In the genomic region with DNA sequence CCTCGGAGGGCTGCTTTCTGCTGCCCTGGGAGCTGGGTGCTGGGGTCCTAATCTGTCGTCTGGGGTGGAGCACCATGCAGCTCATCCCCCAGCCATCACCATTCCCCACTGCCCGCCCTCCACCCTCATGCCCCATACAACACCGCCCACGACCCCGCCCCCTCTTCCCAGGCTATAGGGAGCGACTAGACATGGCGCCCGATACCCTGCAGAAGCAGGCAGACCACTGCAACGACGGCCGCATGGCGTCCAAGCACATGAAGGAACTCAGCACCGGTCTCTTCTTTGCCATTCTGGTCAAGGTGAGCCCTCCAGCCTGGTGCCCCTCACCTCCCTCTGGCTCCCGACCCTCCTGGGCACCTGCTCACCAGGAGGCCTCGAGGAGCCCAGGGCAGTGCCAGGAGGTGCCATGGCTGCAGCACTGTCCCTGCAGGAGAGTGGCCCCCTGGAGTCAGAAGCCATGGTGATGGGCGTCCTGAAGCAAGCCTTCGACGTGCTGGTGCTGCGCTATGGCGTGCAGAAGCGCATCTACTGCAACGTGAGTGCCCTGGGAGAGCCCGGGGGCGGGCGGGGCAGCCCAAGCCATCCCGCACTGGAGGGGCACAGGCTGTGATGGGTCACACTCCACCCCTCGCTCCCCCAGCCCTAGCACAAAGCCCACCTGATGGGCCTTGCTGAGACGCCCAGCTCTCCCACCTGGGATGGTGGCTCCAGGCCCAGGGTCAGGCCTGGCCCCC, we compare ENCODE assay signal across 15 cellular contexts. TPM values are rescaled to one million over a fixed set of nuclear protein-coding genes. Genes with fewer than 3 reads are reported as not detected.
"Had no signal": no experiment of that assay in that cellular context is flagged by ENCODE, and none has a peak within 500 bp of the region (broad histone marks: within the 10 kb centered on the region; RNA-seq: fewer than 3 reads in every experiment).

No MANE protein-coding gene starts in this region.

RNA-seq across cellular contexts. Expression of a gene that starts 10.6 kb away (rescaled TPM):
- total RNA-seq: activated CD4-positive, alpha-beta memory T cell treated with anti-CD3 and anti-CD28 coated beads, Interleukin-2, amount 10 ng/mL, durations not matched to agents 7 days and 5 days; activated CD4-positive, alpha-beta T cell treated with anti-CD3 and anti-CD28 coated beads for 36 hours; activated CD4-positive, alpha-beta T cell treated with anti-CD3 and anti-CD28 coated beads, Interleukin-2, amount 10 ng/mL, durations not matched to agents 7 days and 5 days; activated CD8-positive, alpha-beta memory T cell treated with anti-CD3 and anti-CD28 coated beads, Interleukin-2, amount 10 ng/mL, durations not matched to agents 7 days and 5 days; activated CD8-positive, alpha-beta T cell treated with anti-CD3 and anti-CD28 coated beads, Interleukin-2, amount 10 ng/mL, durations not matched to agents 7 days and 5 days; activated naive CD8-positive, alpha-beta T cell treated with anti-CD3 and anti-CD28 coated beads, Interleukin-2, amount 10 ng/mL, durations not matched to agents 7 days and 5 days; activated T-helper 2 cell treated with anti-CD3 and anti-CD28 coated beads, Interferon-gamma antibody, Interleukin-2, Interleukin-4, amounts not matched to agents 10 μg/mL and 5 μg/mL and 100 μg/mL, durations not matched to agents 14 hours and 24 hours and 36 hours; ascending aorta; cardiac septum; T-cell; T-helper 1 cell treated with Interleukin-12 subunit alpha and Interleukin-12 subunit beta and Interleukin-4 antibody, amounts not matched to agents 30 ng/mL and 1 ng/mL, for 36 hours; T-helper 17 cell; T-helper 2 cell treated with Interferon-gamma antibody and Interleukin-4, amounts not matched to agents 100 ng/mL and 5 ng/mL, for 36 hours; WTC11 had no signal

RNA-seq across cellular contexts. Expression of a gene that starts 38.7 kb away (rescaled TPM):
- total RNA-seq: activated CD4-positive, alpha-beta memory T cell treated with anti-CD3 and anti-CD28 coated beads, Interleukin-2, amount 10 ng/mL, durations not matched to agents 7 days and 5 days; activated CD4-positive, alpha-beta T cell treated with anti-CD3 and anti-CD28 coated beads for 36 hours; activated CD4-positive, alpha-beta T cell treated with anti-CD3 and anti-CD28 coated beads, Interleukin-2, amount 10 ng/mL, durations not matched to agents 7 days and 5 days; activated CD8-positive, alpha-beta memory T cell treated with anti-CD3 and anti-CD28 coated beads, Interleukin-2, amount 10 ng/mL, durations not matched to agents 7 days and 5 days; activated CD8-positive, alpha-beta T cell treated with anti-CD3 and anti-CD28 coated beads, Interleukin-2, amount 10 ng/mL, durations not matched to agents 7 days and 5 days; activated naive CD8-positive, alpha-beta T cell treated with anti-CD3 and anti-CD28 coated beads, Interleukin-2, amount 10 ng/mL, durations not matched to agents 7 days and 5 days; activated T-helper 2 cell treated with anti-CD3 and anti-CD28 coated beads, Interferon-gamma antibody, Interleukin-2, Interleukin-4, amounts not matched to agents 10 μg/mL and 5 μg/mL and 100 μg/mL, durations not matched to agents 14 hours and 24 hours and 36 hours; ascending aorta; cardiac septum; T-helper 1 cell treated with Interleukin-12 subunit alpha and Interleukin-12 subunit beta and Interleukin-4 antibody, amounts not matched to agents 30 ng/mL and 1 ng/mL, for 36 hours; T-helper 17 cell; T-helper 2 cell treated with Interferon-gamma antibody and Interleukin-4, amounts not matched to agents 100 ng/mL and 5 ng/mL, for 36 hours had no signal
- polyA plus RNA-seq: adipose tissue had no signal

RNA-seq across cellular contexts. Expression of a gene that starts 42.3 kb away (rescaled TPM):
- total RNA-seq: activated CD4-positive, alpha-beta memory T cell treated with anti-CD3 and anti-CD28 coated beads, Interleukin-2, amount 10 ng/mL, durations not matched to agents 7 days and 5 days; activated CD4-positive, alpha-beta T cell treated with anti-CD3 and anti-CD28 coated beads, Interleukin-2, amount 10 ng/mL, durations not matched to agents 7 days and 5 days; activated CD8-positive, alpha-beta T cell treated with anti-CD3 and anti-CD28 coated beads, Interleukin-2, amount 10 ng/mL, durations not matched to agents 7 days and 5 days; activated naive CD8-positive, alpha-beta T cell treated with anti-CD3 and anti-CD28 coated beads, Interleukin-2, amount 10 ng/mL, durations not matched to agents 7 days and 5 days; T-helper 1 cell treated with Interleukin-12 subunit alpha and Interleukin-12 subunit beta and Interleukin-4 antibody, amounts not matched to agents 30 ng/mL and 1 ng/mL, for 36 hours; T-helper 17 cell had no signal
